Comparison of ENCODE assay signal across 25 cellular contexts in the genomic region with DNA sequence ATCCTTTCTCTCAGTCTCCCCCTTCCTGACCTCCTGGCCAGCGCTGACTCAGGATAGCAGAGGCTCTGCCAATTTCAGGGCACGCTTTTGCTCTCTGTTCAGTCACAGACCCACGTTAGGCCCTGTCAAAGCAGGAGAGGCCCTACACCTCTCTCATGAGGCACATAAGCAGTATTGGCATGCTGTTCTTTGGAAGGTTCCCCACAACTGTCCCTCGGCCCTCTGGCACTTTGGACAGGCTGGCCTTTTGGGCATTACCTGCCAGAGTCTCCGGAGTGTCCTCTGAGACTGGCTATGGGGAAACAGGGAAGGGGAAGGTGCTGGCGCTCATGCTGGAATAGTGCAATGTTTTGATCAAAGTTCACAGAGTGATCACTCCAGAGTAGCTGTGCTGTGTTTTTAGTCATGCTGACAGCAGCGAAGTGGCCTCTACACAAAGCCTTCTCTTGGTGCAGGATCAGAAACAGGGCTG. TPM values are rescaled to one million over a fixed set of nuclear protein-coding genes. Genes with fewer than 3 reads are reported as not detected.
DNase-seq lines count a peak whose midpoint lies in the region; ATAC-seq and TF ChIP-seq lines count a peak whose summit lies in the region.
"Had no signal": no experiment of that assay in that cellular context is flagged by ENCODE, and none has a peak within 500 bp of the region (broad histone marks: within the 10 kb centered on the region; RNA-seq: fewer than 3 reads in every experiment).

No MANE protein-coding gene starts in this region.

- H3K4me1 ChIP-seq in mucosa of rectum (ENCODE audit: control insufficient read depth in 2 of 2, insufficient read depth in 2 of 2, low read length in 2 of 2), result peaks cover 9 to 15% of the 10 kb centered on the region in 2 donors
- peaks cover 17% of the 10 kb centered on the region for H3K4me1 ChIP-seq in vagina
- H3K4me1 ChIP-seq: BE2C had no signal

- H3K4me3 ChIP-seq in fibroblast of mammary gland (ENCODE audit: control insufficient read depth, low read depth, low read length) (no peak overlapping the region), mucosa of rectum (ENCODE audit: low read length in 2 of 2) (no peak overlapping the region), vagina (no peak overlapping the region)
- H3K4me3 ChIP-seq: lung had no signal

- no peaks in the 10 kb centered on the region for H3K27me3 ChIP-seq in mucosa of rectum (ENCODE audit: control insufficient read depth in 2 of 2, insufficient read depth in 2 of 2, low read length in 2 of 2)
- H3K27me3 ChIP-seq in vagina, result no peaks in the 10 kb centered on the region
- H3K27me3 ChIP-seq: BE2C had no signal

- intact Hi-C loops in Right ventricle myocardium superior (cut with DNase I), result no loop called here
- intact Hi-C loops in cardiac septum (cut with DNase I), result loop anchor here (10.0 kb wide), 1 partner anchor 276 kb away; no protein-coding TSS in a partner anchor
- intact Hi-C loops in vagina (cut with DNase I), result loop anchor here (5.0 to 10.0 kb wide), 2 partner anchors 54 to 279 kb away; no protein-coding TSS in a partner anchor

- TF ChIP-seq CTCF in fibroblast of mammary gland (conservative IDR thresholded peaks at IDR 0.05; ENCODE audit: control insufficient read depth, insufficient read depth, low read depth, low read length) (no peak), vagina (IDR thresholded peaks at IDR 0.05) (no peak)

- no peak for TF ChIP-seq POLR2A in vagina (IDR thresholded peaks at IDR 0.05)

- peak; percentile 11 for ATAC-seq in Right ventricle myocardium superior (ENCODE audit: poor library complexity)
- ATAC-seq in HG02884 (IDR thresholded peaks at IDR 0.05; ENCODE audit: unreplicated experiment), result no peak
- ATAC-seq: activated naive CD8-positive, alpha-beta T cell treated with anti-CD3 and anti-CD28 coated beads, Interleukin-2, amount 50 U/mL, for 24 hours; stimulated activated naive CD8-positive, alpha-beta T cell treated with anti-CD3 and anti-CD28 coated beads, Interleukin-15, amount 100 ng/mL, for 72 hours had no signal

- H3K9ac ChIP-seq in mucosa of rectum (ENCODE audit: low read depth in 1 of 2, low read length in 2 of 2), result no peak overlapping the region

- H3K27ac ChIP-seq in mucosa of rectum (ENCODE audit: low read depth in 2 of 2, low read length in 2 of 2) (peak overlapping the region; percentile 18 to 66), vagina (peak overlapping the region; percentile 17)
- H3K27ac ChIP-seq: HL-60 had no signal

- H3K36me3 ChIP-seq in mucosa of rectum (ENCODE audit: control insufficient read depth in 2 of 2, insufficient read depth in 2 of 2, low read length in 2 of 2) (no peaks in the 10 kb centered on the region), vagina (no peaks in the 10 kb centered on the region)
- H3K36me3 ChIP-seq: BE2C had no signal

- DNase-seq in Right ventricle myocardium superior, result no peak
- no peak for DNase-seq in cardiac septum (ENCODE audit: low spot score)
- DNase-seq in fibroblast of mammary gland (ENCODE audit: low read depth), result peak; percentile 58
- DNase-seq in vagina (ENCODE audit: extremely low spot score in 2 of 2), result no peak
- DNase-seq in SKM-1 (lab: John Stamatoyannopoulos, UW; ENCODE audit: unreplicated experiment), result no peak
- DNase-seq in NCI-H2227 (lab: John Stamatoyannopoulos, UW; ENCODE audit: unreplicated experiment), result no peak
- DNase-seq: activated CD4-positive, alpha-beta T cell treated with anti-CD3 and anti-CD28 coated beads, Interleukin-2, amount 50 U/mL, for 4 hours; activated CD8-positive, alpha-beta memory T cell treated with anti-CD3 and anti-CD28 coated beads, Interleukin-2, amount 50 U/mL, for 4 hours; activated naive CD8-positive, alpha-beta T cell treated with anti-CD3 and anti-CD28 coated beads, Interleukin-2, amount 50 U/mL, for 24 hours; BE2C; COR-L47; cortex of kidney; NCI-H1417; NCI-H2107; NCI-H510A; NK-92 treated with Interleukin-12 subunit alpha and Interleukin-12 subunit beta, amount 100 ng/mL, for 24 hours; stimulated activated CD4-positive, alpha-beta T cell treated with anti-CD3 and anti-CD28 coated beads, Interleukin-12 subunit alpha, Interleukin-12 subunit beta, amount 100 ng/mL, for 4 hours; stimulated activated naive CD8-positive, alpha-beta T cell treated with anti-CD3 and anti-CD28 coated beads, Interleukin-15, amount 100 ng/mL, for 72 hours had no signal

- H3K9me3 ChIP-seq in mucosa of rectum (ENCODE audit: control insufficient read depth in 2 of 2, low read length in 2 of 2) (no peaks in the 10 kb centered on the region), vagina (no peaks in the 10 kb centered on the region)
- H3K9me3 ChIP-seq: BE2C had no signal

RNA-seq across cellular contexts. Expression of gene UBE2L5, which starts 23.7 kb away (rescaled TPM):
- total RNA-seq in Right ventricle myocardium superior, result not detected
- total RNA-seq in cardiac septum, result not detected
- not detected for total RNA-seq in vagina
- total RNA-seq: A172; activated T-helper 2 cell treated with anti-CD3 and anti-CD28 coated beads, Interferon-gamma antibody, Interleukin-2, Interleukin-4, amounts not matched to agents 10 μg/mL and 5 μg/mL and 100 μg/mL, durations not matched to agents 14 hours and 24 hours and 36 hours; fibroblast of villous mesenchyme; lung had no signal
